In genomic region chr19:44746946-44747738, GRCh38 we compare ENCODE assay signal across 8 cellular contexts.
DNase-seq lines count a peak whose midpoint lies in the region; ATAC-seq and FAIRE-seq lines count a peak whose summit lies in the region.

No MANE protein-coding gene starts in this region.

- ATAC-seq in HG02610 (IDR thresholded peaks at IDR 0.05; ENCODE audit: unreplicated experiment) (peak; percentile 53), HG03457 (IDR thresholded peaks at IDR 0.05; ENCODE audit: unreplicated experiment) (no peak)

- DNase-seq in GF-D8 (lab: John Stamatoyannopoulos, UW) (peak; percentile 54), NCI-H82 (lab: John Stamatoyannopoulos, UW) (peak; percentile 80), midbrain (lab: John Stamatoyannopoulos, UW) (peak; percentile 66)
- DNase-seq in activated CD8-positive, alpha-beta memory T cell treated with anti-CD3 and anti-CD28 coated beads, Interleukin-2, amount 50 U/mL, for 4 hours, result peak; percentile 96
- DNase-seq in stimulated activated CD8-positive, alpha-beta memory T cell treated with anti-CD3 and anti-CD28 coated beads, Interleukin-2, amount 100 ng/mL, for 1 hour (ENCODE audit: low read depth in 2 of 2), result peak; percentile 81 to 92

- peak; percentile 54 for FAIRE-seq in endometrium (lab: Jason Lieb, UNC)
